10 cellular contexts compared by ENCODE assay signal in the genomic region with DNA sequence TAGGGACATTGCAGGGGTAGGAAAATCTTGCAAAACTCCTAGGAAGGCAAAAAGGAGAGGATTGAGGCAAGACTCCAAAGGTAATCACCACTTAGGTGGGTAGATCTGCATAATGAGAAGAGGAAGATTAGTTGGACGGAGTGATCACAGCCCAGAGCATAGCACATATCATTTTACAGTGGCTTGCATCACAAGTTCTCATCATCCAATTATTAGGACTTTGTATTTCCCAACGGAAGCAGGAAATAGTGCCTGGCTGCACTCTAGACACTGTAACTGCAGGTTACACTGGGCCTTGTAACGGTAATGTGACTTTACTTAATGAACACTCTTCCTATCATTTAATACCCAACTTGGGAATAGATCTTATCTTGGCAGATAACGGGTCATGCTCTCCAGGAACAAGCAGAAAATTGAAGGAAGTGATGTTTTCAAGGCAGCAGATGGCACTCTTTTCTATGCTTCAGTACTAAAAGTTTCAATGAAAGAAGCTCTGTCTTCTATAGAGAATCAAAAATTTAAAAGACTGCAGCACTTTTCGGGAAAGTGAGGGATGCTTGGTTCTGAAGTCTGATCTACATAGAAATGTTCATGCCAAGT.
DNase-seq lines count a peak whose midpoint lies in the region; ATAC-seq, FAIRE-seq and TF ChIP-seq lines count a peak whose summit lies in the region.
"Had no signal": no experiment of that assay in that cellular context is flagged by ENCODE, and none has a peak within 500 bp of the region (broad histone marks: within the 10 kb centered on the region; RNA-seq: fewer than 3 reads in every experiment).

No MANE protein-coding gene starts in this region.

- ATAC-seq in HG02885 (IDR thresholded peaks at IDR 0.05; ENCODE audit: poor library complexity, unreplicated experiment) (peak; percentile 63), HG03521 (IDR thresholded peaks at IDR 0.05; ENCODE audit: unreplicated experiment) (no peak)
- ATAC-seq in stimulated activated effector memory CD8-positive, alpha-beta T cell treated with anti-CD3 and anti-CD28 coated beads, Interleukin-12 subunit alpha, Interleukin-12 subunit beta, amount 100 ng/mL, for 72 hours: no peak
- ATAC-seq: stimulated activated naive CD8-positive, alpha-beta T cell treated with anti-CD3 and anti-CD28 coated beads, Interleukin-15, Interleukin-2, amounts not matched to agents 100 U/mL and 50 U/mL, for 24 hours had no signal

- no peak overlapping the region for H3K27ac ChIP-seq in PC-9

- CTCF ChIA-PET in BJ (lab: Yijun Ruan, JAX) (interaction anchor here (0.9 to 2.1 kb wide), 5 partner anchors 13 to 533 kb away, joined by 3 to 14 read pairs (median 3); no protein-coding TSS in a partner anchor), PC-9 (lab: Charles Lee) (interaction anchor here (0.6 kb wide), 2 partner anchors 526 to 643 kb away, joined by 3 to 9 read pairs; no protein-coding TSS in a partner anchor)

- POLR2A ChIA-PET in BJ (lab: Charles Lee) (no interaction called here), PC-9 (lab: Charles Lee; ENCODE audit: unreplicated experiment) (no interaction called here)

- intact Hi-C loops in PC-9 (cut with micrococcal nuclease; ENCODE audit: unreplicated experiment): no loop called here

- peaks cover 3% of the 10 kb centered on the region; the same call in 1 of the 2 replicates for H3K4me1 ChIP-seq in PC-9 (replicated peaks; ENCODE audit: insufficient read depth)

- H4K20me1 ChIP-seq in PC-9 (ENCODE audit: insufficient read depth): no peaks in the 10 kb centered on the region

- DNase-seq in BJ (ENCODE audit: low read depth): no peak
- no peak for DNase-seq in PC-9
- peak; percentile 6 to 18 for DNase-seq in frontal cortex (ENCODE audit: low spot score in 2 of 2)
- DNase-seq in stimulated activated effector memory CD8-positive, alpha-beta T cell treated with anti-CD3 and anti-CD28 coated beads, Interleukin-12 subunit alpha, Interleukin-12 subunit beta, amount 100 ng/mL, for 72 hours (ENCODE audit: low spot score in 2 of 2): no peak
- DNase-seq in dedifferentiated amniotic fluid mesenchymal stem cell (ENCODE audit: extremely low spot score): no peak
- DNase-seq in central memory CD4-positive, alpha-beta T cell: no peak
- DNase-seq: cerebellar nuclear complex; stimulated activated naive CD8-positive, alpha-beta T cell treated with anti-CD3 and anti-CD28 coated beads, Interleukin-15, Interleukin-2, amounts not matched to agents 100 U/mL and 50 U/mL, for 24 hours had no signal

- H3K27me3 ChIP-seq in BJ (ENCODE audit: control insufficient read depth, insufficient read depth, low read length) (no peaks in the 10 kb centered on the region), PC-9 (ENCODE audit: insufficient read depth, low read depth) (no peaks in the 10 kb centered on the region)

- no peak overlapping the region for H3K4me3 Mint-ChIP-seq in stimulated activated effector memory CD8-positive, alpha-beta T cell treated with anti-CD3 and anti-CD28 coated beads, Interleukin-12 subunit alpha, Interleukin-12 subunit beta, amount 100 ng/mL, for 72 hours

- H3K79me2 ChIP-seq in PC-9 (ENCODE audit: low read depth): no peaks in the 10 kb centered on the region

- no peak overlapping the region for H3K4me2 ChIP-seq in PC-9

- no peaks in the 10 kb centered on the region for H3K9me3 ChIP-seq in PC-9 (ENCODE audit: insufficient read depth, low read depth)

- no peaks in the 10 kb centered on the region for H3F3A ChIP-seq in PC-9 (ENCODE audit: insufficient read depth, low read depth)

- FAIRE-seq in frontal cortex (lab: Jason Lieb, UNC): peak; percentile 51

- H2AFZ ChIP-seq in PC-9: no peak overlapping the region

- TF ChIP-seq CTCF in BJ (IDR thresholded peaks at IDR 0.05; ENCODE audit: insufficient read depth, low read depth, low read length) (peak; percentile 27), PC-9 (conservative IDR thresholded peaks at IDR 0.05) (peak; percentile 41)

- no peaks in the 10 kb centered on the region; the same call in 1 of the 2 replicates for H3K9me2 ChIP-seq in PC-9 (ENCODE audit: insufficient read depth)

- no peaks in the 10 kb centered on the region for H3K36me3 Mint-ChIP-seq in stimulated activated effector memory CD8-positive, alpha-beta T cell treated with anti-CD3 and anti-CD28 coated beads, Interleukin-12 subunit alpha, Interleukin-12 subunit beta, amount 100 ng/mL, for 72 hours

- BruUV-seq in PC-9 (replicated peaks; lab: Mats Ljungman, UMichigan): no TSS peak

- no peak overlapping the region for H3K4me3 ChIP-seq in BJ (ENCODE audit: low read depth, low read length)
- H3K4me3 ChIP-seq in PC-9: no peak overlapping the region

- H3K4me1 Mint-ChIP-seq in stimulated activated effector memory CD8-positive, alpha-beta T cell treated with anti-CD3 and anti-CD28 coated beads, Interleukin-12 subunit alpha, Interleukin-12 subunit beta, amount 100 ng/mL, for 72 hours: no peaks in the 10 kb centered on the region

- H3K27ac Mint-ChIP-seq in stimulated activated effector memory CD8-positive, alpha-beta T cell treated with anti-CD3 and anti-CD28 coated beads, Interleukin-12 subunit alpha, Interleukin-12 subunit beta, amount 100 ng/mL, for 72 hours: no peak overlapping the region

- H3K36me3 ChIP-seq in BJ (ENCODE audit: control insufficient read depth, insufficient read depth, low read length): no peaks in the 10 kb centered on the region
- H3K36me3 ChIP-seq in PC-9 (ENCODE audit: low read depth): no peaks in the 10 kb centered on the region

- H3K9me3 Mint-ChIP-seq in stimulated activated effector memory CD8-positive, alpha-beta T cell treated with anti-CD3 and anti-CD28 coated beads, Interleukin-12 subunit alpha, Interleukin-12 subunit beta, amount 100 ng/mL, for 72 hours: no peaks in the 10 kb centered on the region

Comparison
In these comparisons a context has a peak if more than half of its experiments do, and no peak if none do; other contexts are left out.
1. DNase-seq: peak in frontal cortex (2 of 2); none in BJ (single experiment), PC-9 (0 of 2), stimulated activated effector memory CD8-positive, alpha-beta T cell treated with anti-CD3 and anti-CD28 coated beads, Interleukin-12 subunit alpha, Interleukin-12 subunit beta, amount 100 ng/mL, for 72 hours (0 of 2), dedifferentiated amniotic fluid mesenchymal stem cell (single experiment) and central memory CD4-positive, alpha-beta T cell (single experiment).